1 cellular context compared by ENCODE assay signal in the genomic region with DNA sequence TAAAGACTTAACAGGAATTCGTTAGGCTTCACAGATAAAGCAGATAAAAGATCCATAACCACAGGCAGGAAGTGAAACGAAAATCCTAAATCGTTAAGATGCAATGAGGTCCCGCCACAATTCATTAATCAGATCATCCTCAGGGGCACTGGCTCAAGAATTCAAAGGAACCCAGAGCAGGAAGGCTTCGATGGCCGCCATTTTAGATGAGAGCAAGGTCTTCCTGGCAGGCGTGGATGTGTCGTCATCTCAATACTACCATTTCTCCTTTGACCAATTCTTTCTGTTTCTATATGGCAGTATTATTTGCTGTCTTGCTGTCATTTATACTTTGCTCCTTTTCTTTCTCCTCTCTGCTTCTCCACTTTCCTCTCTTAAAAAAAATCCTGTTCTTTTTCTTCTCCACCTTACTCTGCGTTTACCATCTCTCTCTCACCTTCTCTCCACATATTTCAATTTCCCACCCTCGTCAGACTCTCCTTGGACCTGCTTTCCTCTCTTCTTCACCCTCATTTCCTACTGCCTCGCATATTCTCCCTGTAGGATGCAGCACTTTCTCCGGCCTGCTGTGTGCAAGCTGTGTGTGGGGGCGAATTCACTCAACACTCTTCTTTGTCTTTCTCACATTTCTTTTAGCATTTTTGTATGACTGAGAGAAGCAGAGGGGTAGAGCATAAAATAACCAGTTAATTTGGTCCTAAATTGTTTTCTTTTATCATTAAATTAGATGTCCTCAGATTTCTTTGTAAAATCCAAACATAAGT.
TF ChIP-seq lines count a peak whose summit lies in the region.

No MANE protein-coding gene starts in this region.

TF ChIP-seq in K562, 482 proteins besides CTCF, POLR2A, EP300 and RAD21:
- no peak for TF ChIP-seq ZNF77 (CRISPR knock-in tag; IDR thresholded peaks at IDR 0.05)
- TF ChIP-seq ZNF311 (CRISPR knock-in tag; IDR thresholded peaks at IDR 0.05) = no peak
- TF ChIP-seq, protein P1, sequence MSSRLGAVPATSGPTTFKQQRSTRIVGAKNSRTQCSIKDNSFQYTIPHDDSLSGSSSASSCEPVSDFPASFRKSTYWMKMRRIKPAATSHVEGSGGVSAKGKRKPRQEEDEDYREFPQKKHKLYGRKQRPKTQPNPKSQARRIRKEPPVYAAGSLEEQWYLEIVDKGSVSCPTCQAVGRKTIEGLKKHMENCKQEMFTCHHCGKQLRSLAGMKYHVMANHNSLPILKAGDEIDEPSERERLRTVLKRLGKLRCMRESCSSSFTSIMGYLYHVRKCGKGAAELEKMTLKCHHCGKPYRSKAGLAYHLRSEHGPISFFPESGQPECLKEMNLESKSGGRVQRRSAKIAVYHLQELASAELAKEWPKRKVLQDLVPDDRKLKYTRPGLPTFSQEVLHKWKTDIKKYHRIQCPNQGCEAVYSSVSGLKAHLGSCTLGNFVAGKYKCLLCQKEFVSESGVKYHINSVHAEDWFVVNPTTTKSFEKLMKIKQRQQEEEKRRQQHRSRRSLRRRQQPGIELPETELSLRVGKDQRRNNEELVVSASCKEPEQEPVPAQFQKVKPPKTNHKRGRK (tag; IDR thresholded peaks at IDR 0.05) = peak; percentile 53; the same call in 1 of the 2 replicates
- no peak for TF ChIP-seq ZNF174 (CRISPR knock-in tag; IDR thresholded peaks at IDR 0.05)
- TF ChIP-seq, protein P2, sequence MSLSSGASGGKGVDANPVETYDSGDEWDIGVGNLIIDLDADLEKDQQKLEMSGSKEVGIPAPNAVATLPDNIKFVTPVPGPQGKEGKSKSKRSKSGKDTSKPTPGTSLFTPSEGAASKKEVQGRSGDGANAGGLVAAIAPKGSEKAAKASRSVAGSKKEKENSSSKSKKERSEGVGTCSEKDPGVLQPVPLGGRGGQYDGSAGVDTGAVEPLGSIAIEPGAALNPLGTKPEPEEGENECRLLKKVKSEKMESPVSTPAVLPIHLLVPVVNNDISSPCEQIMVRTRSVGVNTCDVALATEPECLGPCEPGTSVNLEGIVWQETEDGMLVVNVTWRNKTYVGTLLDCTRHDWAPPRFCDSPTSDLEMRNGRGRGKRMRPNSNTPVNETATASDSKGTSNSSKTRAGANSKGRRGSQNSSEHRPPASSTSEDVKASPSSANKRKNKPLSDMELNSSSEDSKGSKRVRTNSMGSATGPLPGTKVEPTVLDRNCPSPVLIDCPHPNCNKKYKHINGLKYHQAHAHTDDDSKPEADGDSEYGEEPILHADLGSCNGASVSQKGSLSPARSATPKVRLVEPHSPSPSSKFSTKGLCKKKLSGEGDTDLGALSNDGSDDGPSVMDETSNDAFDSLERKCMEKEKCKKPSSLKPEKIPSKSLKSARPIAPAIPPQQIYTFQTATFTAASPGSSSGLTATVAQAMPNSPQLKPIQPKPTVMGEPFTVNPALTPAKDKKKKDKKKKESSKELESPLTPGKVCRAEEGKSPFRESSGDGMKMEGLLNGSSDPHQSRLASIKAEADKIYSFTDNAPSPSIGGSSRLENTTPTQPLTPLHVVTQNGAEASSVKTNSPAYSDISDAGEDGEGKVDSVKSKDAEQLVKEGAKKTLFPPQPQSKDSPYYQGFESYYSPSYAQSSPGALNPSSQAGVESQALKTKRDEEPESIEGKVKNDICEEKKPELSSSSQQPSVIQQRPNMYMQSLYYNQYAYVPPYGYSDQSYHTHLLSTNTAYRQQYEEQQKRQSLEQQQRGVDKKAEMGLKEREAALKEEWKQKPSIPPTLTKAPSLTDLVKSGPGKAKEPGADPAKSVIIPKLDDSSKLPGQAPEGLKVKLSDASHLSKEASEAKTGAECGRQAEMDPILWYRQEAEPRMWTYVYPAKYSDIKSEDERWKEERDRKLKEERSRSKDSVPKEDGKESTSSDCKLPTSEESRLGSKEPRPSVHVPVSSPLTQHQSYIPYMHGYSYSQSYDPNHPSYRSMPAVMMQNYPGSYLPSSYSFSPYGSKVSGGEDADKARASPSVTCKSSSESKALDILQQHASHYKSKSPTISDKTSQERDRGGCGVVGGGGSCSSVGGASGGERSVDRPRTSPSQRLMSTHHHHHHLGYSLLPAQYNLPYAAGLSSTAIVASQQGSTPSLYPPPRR (CRISPR knock-in tag; IDR thresholded peaks at IDR 0.05; ENCODE audit: borderline replicate concordance) = no peak
- TF ChIP-seq SMARCB1 (IDR thresholded peaks at IDR 0.05; ENCODE audit: insufficient read length, low read depth) = no peak
- peak in 1 of 3 experiments; percentile 59 for TF ChIP-seq YY1 (IDR thresholded peaks at IDR 0.05; ENCODE audit: borderline replicate concordance in 1 of 3, control insufficient read depth in 1 of 3, extremely low read depth in 1 of 3, insufficient read depth in 3 of 3, insufficient read length in 1 of 3, insufficient replicate concordance in 2 of 3, low read depth in 1 of 3, low read length in 2 of 3)
